1 cellular context compared by ENCODE assay signal in the genomic region with DNA sequence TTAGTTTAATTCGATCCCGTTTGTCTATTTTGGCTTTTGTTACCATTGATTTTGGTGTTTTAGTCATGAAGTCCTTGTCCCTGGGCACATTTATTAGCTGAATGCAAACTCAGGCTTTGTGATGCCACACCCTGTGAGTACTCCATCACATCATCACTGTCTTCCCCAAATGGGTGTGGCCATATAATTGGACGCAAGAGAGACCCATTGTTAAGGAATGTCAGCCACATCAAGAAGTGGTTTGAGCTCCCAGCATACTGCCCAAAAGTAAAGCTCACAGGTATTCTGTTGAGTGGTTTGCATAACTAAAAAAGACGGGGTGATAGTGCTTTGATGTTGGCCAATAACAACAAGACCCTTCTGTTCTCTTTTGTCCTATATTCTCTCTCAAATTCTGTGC.
TF ChIP-seq lines count a peak whose summit lies in the region.

No MANE protein-coding gene starts in this region.

TF ChIP-seq in HEK293T, 16 proteins besides CTCF, POLR2A, EP300 and RAD21 (continued from another document):
- TF ChIP-seq, protein P1, sequence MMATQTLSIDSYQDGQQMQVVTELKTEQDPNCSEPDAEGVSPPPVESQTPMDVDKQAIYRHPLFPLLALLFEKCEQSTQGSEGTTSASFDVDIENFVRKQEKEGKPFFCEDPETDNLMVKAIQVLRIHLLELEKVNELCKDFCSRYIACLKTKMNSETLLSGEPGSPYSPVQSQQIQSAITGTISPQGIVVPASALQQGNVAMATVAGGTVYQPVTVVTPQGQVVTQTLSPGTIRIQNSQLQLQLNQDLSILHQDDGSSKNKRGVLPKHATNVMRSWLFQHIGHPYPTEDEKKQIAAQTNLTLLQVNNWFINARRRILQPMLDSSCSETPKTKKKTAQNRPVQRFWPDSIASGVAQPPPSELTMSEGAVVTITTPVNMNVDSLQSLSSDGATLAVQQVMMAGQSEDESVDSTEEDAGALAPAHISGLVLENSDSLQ (IDR thresholded peaks at IDR 0.05) = no peak
- TF ChIP-seq ARNT (IDR thresholded peaks at IDR 0.05) = no peak
